ENCODE assay signal across 16 cellular contexts in the genomic region with DNA sequence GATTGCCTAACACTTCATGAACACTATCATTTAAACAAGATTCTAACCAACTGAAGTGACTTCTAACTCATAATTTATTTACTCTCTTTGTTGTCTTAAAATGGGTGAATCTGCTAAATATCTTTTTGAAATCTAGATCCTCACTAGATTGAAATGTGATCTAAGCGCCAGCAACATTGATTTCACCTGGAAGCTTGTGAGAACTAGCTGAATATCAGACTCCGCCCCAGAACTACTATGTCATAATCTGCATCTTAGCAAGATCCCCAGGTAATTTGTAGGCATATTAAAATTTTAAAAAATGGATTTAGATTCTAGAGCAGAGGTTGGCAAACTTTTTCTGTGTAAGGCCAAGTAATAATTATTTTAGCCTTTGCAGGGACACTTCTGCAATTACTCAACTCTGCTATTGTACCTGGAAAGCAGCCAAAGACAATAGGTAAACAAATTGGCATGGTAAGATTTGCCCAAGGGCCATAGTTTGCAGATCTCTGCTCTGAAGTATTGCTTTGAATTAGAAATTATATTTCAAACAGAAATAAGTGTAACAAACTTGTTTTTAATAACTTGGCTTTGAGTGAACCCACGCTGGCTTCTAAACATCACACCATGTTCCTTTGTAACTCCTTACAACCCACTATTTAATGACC.
A peak's percentile ranks its signal among the peaks of the same experiment; 100 is the strongest.
DNase-seq lines count a peak whose midpoint lies in the region; ATAC-seq and TF ChIP-seq lines count a peak whose summit lies in the region.
"Had no signal": no experiment of that assay in that cellular context is flagged by ENCODE, and none has a peak within 500 bp of the region (broad histone marks: within the 10 kb centered on the region; RNA-seq: fewer than 3 reads in every experiment).

No MANE protein-coding gene starts in this region.

- ATAC-seq in right lobe of liver: peak; percentile 79 to 92 (median 88)
- ATAC-seq: effector memory CD8-positive, alpha-beta T cell; natural killer cell treated with Interleukin-12 subunit alpha and Interleukin-12 subunit beta and Interleukin-15 and Interleukin-18, amount 100 ng/mL, for 72 hours; psoas muscle had no signal

- no peaks in the 10 kb centered on the region for H3K36me3 ChIP-seq in right lobe of liver
- H3K36me3 ChIP-seq in H7 (replicated peaks; ENCODE audit: control insufficient read depth, insufficient read depth, low read length): no peaks in the 10 kb centered on the region
- H3K36me3 ChIP-seq in CD4-positive, alpha-beta memory T cell (ENCODE audit: insufficient read depth, low read length): no peaks in the 10 kb centered on the region
- H3K36me3 ChIP-seq: adrenal gland, BE2C had no signal

- no peaks in the 10 kb centered on the region for H3K27me3 Mint-ChIP-seq in CD4-positive, alpha-beta memory T cell
- H3K27me3 Mint-ChIP-seq: effector memory CD8-positive, alpha-beta T cell; natural killer cell treated with Interleukin-12 subunit alpha and Interleukin-12 subunit beta and Interleukin-15 and Interleukin-18, amount 100 ng/mL, for 72 hours had no signal

- H3K36me3 Mint-ChIP-seq in CD4-positive, alpha-beta memory T cell: no peaks in the 10 kb centered on the region
- H3K36me3 Mint-ChIP-seq: natural killer cell treated with Interleukin-12 subunit alpha and Interleukin-12 subunit beta and Interleukin-15 and Interleukin-18, amount 100 ng/mL, for 72 hours had no signal

- TF ChIP-seq CTCF in LNCaP clone FGC (IDR thresholded peaks at IDR 0.05; ENCODE audit: control insufficient read depth, extremely low read depth, insufficient read depth): no peak
- no peak for TF ChIP-seq CTCF in cardiac fibroblast (IDR thresholded peaks at IDR 0.05; ENCODE audit: low read depth, low read length)
- TF ChIP-seq CTCF in right lobe of liver (IDR thresholded peaks at IDR 0.05): no peak

- H3K27ac Mint-ChIP-seq in CD4-positive, alpha-beta memory T cell: no peak overlapping the region
- H3K27ac Mint-ChIP-seq: effector memory CD8-positive, alpha-beta T cell; natural killer cell treated with Interleukin-12 subunit alpha and Interleukin-12 subunit beta and Interleukin-15 and Interleukin-18, amount 100 ng/mL, for 72 hours had no signal

- H3K27me3 ChIP-seq in right lobe of liver (no peaks in the 10 kb centered on the region), H7 (ENCODE audit: control insufficient read depth, insufficient read depth, low read length) (no peaks in the 10 kb centered on the region)
- no peaks in the 10 kb centered on the region for H3K27me3 ChIP-seq in CD4-positive, alpha-beta memory T cell (ENCODE audit: insufficient read depth, low read length)
- H3K27me3 ChIP-seq: adrenal gland, BE2C, hepatocyte had no signal

- 36% methylated on average over 3 of the region's 3 CpGs for WGBS in right lobe of liver (ENCODE audit: insufficient coverage, low coverage, low lambda C conversion rate, missing lambda C conversion rate)

- no peak overlapping the region for H3K27ac ChIP-seq in right lobe of liver
- no peak overlapping the region for H3K27ac ChIP-seq in CD4-positive, alpha-beta memory T cell (ENCODE audit: low read depth, low read length)
- H3K27ac ChIP-seq: adrenal gland, hepatocyte, psoas muscle had no signal

- CTCF ChIA-PET in CD4-positive, alpha-beta memory T cell (lab: Charles Lee; ENCODE audit: partially characterized antibody): no interaction called here

- H3K4me1 Mint-ChIP-seq in CD4-positive, alpha-beta memory T cell: peaks cover 0 to 3% (median 3%) of the 10 kb centered on the region in 4 donors

- no peaks in the 10 kb centered on the region for H3K9me3 ChIP-seq in right lobe of liver
- H3K9me3 ChIP-seq in CD4-positive, alpha-beta memory T cell (ENCODE audit: control insufficient read depth in 1 of 2, low read length in 2 of 2): no peaks in the 10 kb centered on the region
- H3K9me3 ChIP-seq: adrenal gland, BE2C, psoas muscle had no signal

- intact Hi-C loops in right lobe of liver (cut with DNase I): no loop called here
- intact Hi-C loops in CD4-positive, alpha-beta memory T cell (cut with micrococcal nuclease): no loop called here

- H3K4me3 Mint-ChIP-seq in CD4-positive, alpha-beta memory T cell: no peak overlapping the region
- H3K4me3 Mint-ChIP-seq: effector memory CD8-positive, alpha-beta T cell; natural killer cell treated with Interleukin-12 subunit alpha and Interleukin-12 subunit beta and Interleukin-15 and Interleukin-18, amount 100 ng/mL, for 72 hours had no signal

- H3K4me3 ChIP-seq in LNCaP clone FGC (ENCODE audit: low read depth, low read length): no peak overlapping the region
- H3K4me3 ChIP-seq in cardiac fibroblast (replicated peaks in 1 of 2; ENCODE audit: low read depth in 2 of 2, low read length in 2 of 2): no peak overlapping the region
- no peak overlapping the region for H3K4me3 ChIP-seq in right lobe of liver
- H3K4me3 ChIP-seq in H7 (ENCODE audit: insufficient read depth, low read depth, low read length): no peak overlapping the region
- H3K4me3 ChIP-seq in CD4-positive, alpha-beta memory T cell (ENCODE audit: low read length in 2 of 2): no peak overlapping the region
- H3K4me3 ChIP-seq: adrenal gland, hepatocyte, psoas muscle had no signal

- H3K9me3 Mint-ChIP-seq in CD4-positive, alpha-beta memory T cell: no peaks in the 10 kb centered on the region
- H3K9me3 Mint-ChIP-seq: effector memory CD8-positive, alpha-beta T cell; natural killer cell treated with Interleukin-12 subunit alpha and Interleukin-12 subunit beta and Interleukin-15 and Interleukin-18, amount 100 ng/mL, for 72 hours had no signal

- peaks cover 0 to 16% (median 7%) of the 10 kb centered on the region in 4 donors for H3K4me1 ChIP-seq in right lobe of liver
- H3K4me1 ChIP-seq in CD4-positive, alpha-beta memory T cell (ENCODE audit: insufficient read depth, low read length): peaks cover 8% of the 10 kb centered on the region

- POLR2A ChIA-PET in CD4-positive, alpha-beta memory T cell (lab: Charles Lee; ENCODE audit: partially characterized antibody): no interaction called here

- TF ChIP-seq POLR2A in right lobe of liver (IDR thresholded peaks at IDR 0.05): no peak

- peak; percentile 39 for DNase-seq in EH (ENCODE audit: low read depth)
- DNase-seq in LNCaP clone FGC (ENCODE audit: low read depth): peak; percentile 81
- peak; percentile 27 to 46 for DNase-seq in cardiac fibroblast (ENCODE audit: low read depth in 2 of 2)
- no peak for DNase-seq in right lobe of liver
- DNase-seq in activated CD4-positive, alpha-beta T cell treated with anti-CD3 and anti-CD28 coated beads, Interleukin-2, amount 50 U/mL, for 1 hour: no peak
- no peak for DNase-seq in H7
- DNase-seq in CD4-positive, alpha-beta memory T cell: no peak
- DNase-seq: activated CD4-positive, CD25-positive, alpha-beta regulatory T cell treated with anti-CD3 and anti-CD28 coated beads, Interleukin-2, amount 50 U/mL, for 72 hours; adrenal gland; BE2C; central memory CD4-positive, alpha-beta T cell; effector memory CD8-positive, alpha-beta T cell; OCI-M1; psoas muscle had no signal

Comparison
In these comparisons a context has a peak if more than half of its experiments do, and no peak if none do; other contexts are left out.
1. DNase-seq: peak in EH (single experiment), LNCaP clone FGC (single experiment) and cardiac fibroblast (2 of 2); none in right lobe of liver (0 of 3), activated CD4-positive, alpha-beta T cell treated with anti-CD3 and anti-CD28 coated beads, Interleukin-2, amount 50 U/mL, for 1 hour (single experiment), H7 (single experiment) and CD4-positive, alpha-beta memory T cell (0 of 5).